8 cellular contexts compared by ENCODE assay signal in genomic region chr9:97740848-97741821, GRCh38. TPM values are rescaled to one million over a fixed set of nuclear protein-coding genes. Genes with fewer than 3 reads are reported as not detected.
DNase-seq lines count a peak whose midpoint lies in the region; ATAC-seq, FAIRE-seq and TF ChIP-seq lines count a peak whose summit lies in the region.

No MANE protein-coding gene starts in this region.

- FAIRE-seq in pancreas (lab: Jason Lieb, UNC), result no peak

- DNase-seq in GM10266 (ENCODE audit: extremely low spot score), result peak; percentile 34
- DNase-seq in NCI-H2171 treated with DMSO at 0.1 percent for 48 hours (lab: John Stamatoyannopoulos, UW), result peak; percentile 64
- DNase-seq in activated gamma-delta T cell treated with anti-CD3 and anti-CD28 coated beads, Interleukin-2, amount 50 U/mL, for 16 hours (ENCODE audit: low read depth), result peak; percentile 4
- peak; percentile 76 for DNase-seq in Right ventricle myocardium inferior (ENCODE audit: missing footprints)
- peak; percentile 57 to 85 (median 69) for DNase-seq in pancreas
- no peak for DNase-seq in PC-3
- no peak for DNase-seq in A172 (ENCODE audit: low spot score)

- H3K27me3 ChIP-seq in pancreas (peaks cover 0 to 6% (median 0%) of the 10 kb centered on the region in 4 donors), PC-3 (ENCODE audit: low read length) (no peaks in the 10 kb centered on the region)

- no peaks in the 10 kb centered on the region for H4K20me1 ChIP-seq in PC-3 (ENCODE audit: low read length)

- H3K4me3 ChIP-seq in pancreas (peak overlapping the region; percentile 12 to 41 (median 30)), PC-3 (ENCODE audit: low read length) (no peak overlapping the region)

- no peaks in the 10 kb centered on the region for H3K9me3 ChIP-seq in pancreas
- H3K9me3 ChIP-seq in PC-3 (ENCODE audit: low read length), result no peaks in the 10 kb centered on the region

- H3K36me3 ChIP-seq in pancreas (no peaks in the 10 kb centered on the region), PC-3 (ENCODE audit: low read depth, low read length) (no peaks in the 10 kb centered on the region)

- H3K4me2 ChIP-seq in PC-3 (ENCODE audit: low read length), result no peak overlapping the region

- TF ChIP-seq CTCF in GM10266 (IDR thresholded peaks at IDR 0.05; ENCODE audit: control insufficient read depth, insufficient read depth, low read depth, missing control alignments), result no peak
- no peak for TF ChIP-seq CTCF in pancreas (IDR thresholded peaks at IDR 0.05)
- no peak for TF ChIP-seq CTCF in PC-3 (conservative IDR thresholded peaks at IDR 0.05; ENCODE audit: low read depth, low read length)

- WGBS in pancreas, 2 donors, result 4 to 5% methylated on average over 51 to 56 of the region's 56 CpGs

- no peak overlapping the region for H3K27ac ChIP-seq in pancreas
- H3K27ac ChIP-seq in PC-3 (ENCODE audit: low read length), result no peak overlapping the region

- no peaks in the 10 kb centered on the region for H3F3A ChIP-seq in PC-3 (ENCODE audit: low read length, unreplicated experiment)

- BruUV-seq in PC-3 (replicated peaks; lab: Mats Ljungman, UMichigan), result no TSS peak

- peak; percentile 82 for ATAC-seq in Right ventricle myocardium inferior
- peak; percentile 87 to 95 (median 93) for ATAC-seq in pancreas
- ATAC-seq in PC-3, result no peak
- ATAC-seq in HG02840 (IDR thresholded peaks at IDR 0.05; ENCODE audit: low FRiP score, unreplicated experiment), result no peak

- H3K9me2 ChIP-seq in PC-3 (replicated peaks; ENCODE audit: low read length), result no peaks in the 10 kb centered on the region

- H3K9ac ChIP-seq in PC-3 (ENCODE audit: low read length), result no peak overlapping the region

- POLR2A ChIA-PET in PC-3 (lab: Charles Lee; ENCODE audit: unreplicated experiment), result no interaction called here

- peaks cover 0 to 4% (median 0%) of the 10 kb centered on the region in 3 donors for H3K4me1 ChIP-seq in pancreas
- no peaks in the 10 kb centered on the region for H3K4me1 ChIP-seq in PC-3 (ENCODE audit: insufficient read depth, low read length)

- intact Hi-C loops in Right ventricle myocardium inferior (cut with DNase I) (no loop called here), pancreas (cut with DNase I) (no loop called here), PC-3 (cut with micrococcal nuclease) (no loop called here)

- no peak overlapping the region for H2AFZ ChIP-seq in PC-3 (ENCODE audit: low read length)

- H3K79me2 ChIP-seq in PC-3 (ENCODE audit: low read length), result no peaks in the 10 kb centered on the region

- CTCF ChIA-PET in PC-3 (lab: Charles Lee), result no interaction called here

RNA-seq across cellular contexts. Expression of gene XPA, which starts 44.0 kb away (rescaled TPM):
- total RNA-seq in Right ventricle myocardium inferior, result 6.4 TPM
- total RNA-seq in pancreas, result 1 to 10 TPM; 4.9 to 7.6 (median 6.2) TPM
- 10 to 100 TPM in 1 of 2 donors, 1 to 10 TPM in 1; 7.9 to 12.6 TPM for polyA plus RNA-seq in pancreas
- total RNA-seq in PC-3 (2014; rRNA removed), result 7.4 and 9.4 TPM in 2 replicates
- total RNA-seq in A172 (2014; rRNA removed; shearing (Covaris generic)), result 19.1 and 32.3 TPM in 2 replicates

Comparison
In these comparisons a context has a peak if more than half of its experiments do, and no peak if none do; other contexts are left out.
1. DNase-seq: peak in GM10266 (single experiment), NCI-H2171 treated with DMSO at 0.1 percent for 48 hours (single experiment), activated gamma-delta T cell treated with anti-CD3 and anti-CD28 coated beads, Interleukin-2, amount 50 U/mL, for 16 hours (single experiment), Right ventricle myocardium inferior (single experiment) and pancreas (6 of 6); none in PC-3 (single experiment) and A172 (single experiment).
2. ATAC-seq: peak in Right ventricle myocardium inferior (single experiment) and pancreas (4 of 4); none in PC-3 (single experiment) and HG02840 (single experiment).